Comparison of ENCODE assay signal across 8 cellular contexts in the genomic region with DNA sequence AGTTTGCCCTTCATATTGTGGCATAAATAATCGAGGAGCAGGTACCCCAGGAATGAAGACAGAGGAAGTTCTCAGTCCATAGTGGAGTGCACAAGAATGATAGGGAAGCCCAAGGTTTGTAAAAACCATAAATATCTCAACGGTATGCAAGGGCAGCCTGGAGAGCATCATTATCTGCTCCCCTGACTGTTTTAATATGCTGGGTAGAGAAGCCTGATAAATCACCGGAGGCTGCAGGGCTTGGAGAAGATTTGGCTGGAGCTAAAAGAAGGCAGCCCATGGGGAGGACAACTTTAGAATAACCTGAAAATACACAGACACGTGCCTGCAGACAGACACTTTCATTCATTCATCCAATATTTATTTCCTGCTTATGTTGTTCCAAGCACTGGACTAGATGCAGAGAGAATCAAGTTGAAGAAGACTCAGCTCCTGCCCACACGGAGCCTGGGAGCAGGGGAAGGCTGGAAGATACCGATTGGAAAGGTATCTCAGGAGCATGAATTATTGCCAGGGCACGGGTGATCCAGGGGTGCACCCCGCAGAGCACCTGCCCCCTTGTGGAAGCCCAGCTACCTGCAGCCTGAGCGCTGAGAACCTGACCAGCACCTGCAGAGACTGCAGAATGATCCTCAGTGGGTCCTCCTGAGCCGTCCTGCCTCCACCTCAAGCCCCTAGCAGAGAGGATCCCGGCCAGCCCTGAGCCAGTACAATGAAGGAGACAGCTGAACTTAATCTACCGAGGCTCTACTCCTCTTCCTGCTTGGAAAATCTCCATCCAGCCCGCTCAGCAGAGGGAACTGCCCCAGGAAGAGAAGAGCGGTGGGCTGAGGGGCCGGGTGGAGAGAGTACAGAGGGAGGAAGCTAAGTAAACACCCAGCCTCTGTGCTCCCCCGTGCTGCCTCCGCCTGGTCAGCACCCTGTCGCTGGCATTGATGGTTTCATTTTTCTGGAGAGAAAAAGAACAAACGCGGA.
DNase-seq lines count a peak whose midpoint lies in the region; ATAC-seq and TF ChIP-seq lines count a peak whose summit lies in the region.

No MANE protein-coding gene starts in this region.

- ATAC-seq in GM19395 (IDR thresholded peaks at IDR 0.05; ENCODE audit: unreplicated experiment) (peak; percentile 66), mucosa of descending colon (peak; percentile 95)
- ATAC-seq in stimulated activated effector memory CD8-positive, alpha-beta T cell treated with anti-CD3 and anti-CD28 coated beads, Interleukin-12 subunit alpha, Interleukin-12 subunit beta, amount 100 ng/mL, for 72 hours, result peak; percentile 78

- no peak overlapping the region for H3K4me3 ChIP-seq in AG10803 (ENCODE audit: low read length)
- H3K4me3 ChIP-seq in mucosa of descending colon, result no peak overlapping the region

- no peaks in the 10 kb centered on the region for H3K36me3 ChIP-seq in mucosa of descending colon (ENCODE audit: low read depth)

- H3K4me3 Mint-ChIP-seq in stimulated activated effector memory CD8-positive, alpha-beta T cell treated with anti-CD3 and anti-CD28 coated beads, Interleukin-12 subunit alpha, Interleukin-12 subunit beta, amount 100 ng/mL, for 72 hours, result no peak overlapping the region

- no peaks in the 10 kb centered on the region for H3K4me1 ChIP-seq in mucosa of descending colon (ENCODE audit: low read depth)

- H3K4me1 Mint-ChIP-seq in stimulated activated effector memory CD8-positive, alpha-beta T cell treated with anti-CD3 and anti-CD28 coated beads, Interleukin-12 subunit alpha, Interleukin-12 subunit beta, amount 100 ng/mL, for 72 hours, result peaks cover 5% of the 10 kb centered on the region

- no peaks in the 10 kb centered on the region for H3K9me3 Mint-ChIP-seq in stimulated activated effector memory CD8-positive, alpha-beta T cell treated with anti-CD3 and anti-CD28 coated beads, Interleukin-12 subunit alpha, Interleukin-12 subunit beta, amount 100 ng/mL, for 72 hours

- TF ChIP-seq CTCF in AG10803 (conservative IDR thresholded peaks at IDR 0.05; ENCODE audit: low read length), result peak; percentile 58
- peak; percentile 90 for TF ChIP-seq CTCF in mucosa of descending colon (IDR thresholded peaks at IDR 0.05)

- intact Hi-C loops in mucosa of descending colon (cut with DNase I, micrococcal nuclease), result no loop called here

- no peaks in the 10 kb centered on the region for H3K9me3 ChIP-seq in mucosa of descending colon

- DNase-seq in AG10803 (ENCODE audit: low read depth), result no peak
- peak; percentile 82 for DNase-seq in NCI-H1436 (lab: John Stamatoyannopoulos, UW)
- DNase-seq in activated CD4-positive, CD25-positive, alpha-beta regulatory T cell treated with anti-CD3 and anti-CD28 coated beads, Interleukin-2, amount 50 U/mL, for 72 hours, result peak; percentile 65
- peak; percentile 3 for DNase-seq in cerebellar cortex (ENCODE audit: low spot score)
- peak; percentile 61 to 88 (median 85) for DNase-seq in mucosa of descending colon
- DNase-seq in stimulated activated effector memory CD8-positive, alpha-beta T cell treated with anti-CD3 and anti-CD28 coated beads, Interleukin-12 subunit alpha, Interleukin-12 subunit beta, amount 100 ng/mL, for 72 hours (ENCODE audit: low spot score in 2 of 2), result peak; percentile 43 to 75
- no peak for DNase-seq in GF-D8 (lab: John Stamatoyannopoulos, UW)

- no peaks in the 10 kb centered on the region for H3K36me3 Mint-ChIP-seq in stimulated activated effector memory CD8-positive, alpha-beta T cell treated with anti-CD3 and anti-CD28 coated beads, Interleukin-12 subunit alpha, Interleukin-12 subunit beta, amount 100 ng/mL, for 72 hours

- H3K27ac Mint-ChIP-seq in stimulated activated effector memory CD8-positive, alpha-beta T cell treated with anti-CD3 and anti-CD28 coated beads, Interleukin-12 subunit alpha, Interleukin-12 subunit beta, amount 100 ng/mL, for 72 hours, result no peak overlapping the region

Comparison
In these comparisons a context has a peak if more than half of its experiments do, and no peak if none do; other contexts are left out.
1. DNase-seq: peak in NCI-H1436 (single experiment), activated CD4-positive, CD25-positive, alpha-beta regulatory T cell treated with anti-CD3 and anti-CD28 coated beads, Interleukin-2, amount 50 U/mL, for 72 hours (single experiment), cerebellar cortex (single experiment), mucosa of descending colon (3 of 3) and stimulated activated effector memory CD8-positive, alpha-beta T cell treated with anti-CD3 and anti-CD28 coated beads, Interleukin-12 subunit alpha, Interleukin-12 subunit beta, amount 100 ng/mL, for 72 hours (2 of 2); none in AG10803 (single experiment) and GF-D8 (single experiment).
2. Peak in every context shown above with its lines, with median percentiles within 50 percentile points of each other: ATAC-seq.